Comparison of ENCODE assay signal across 18 cellular contexts in the genomic region with DNA sequence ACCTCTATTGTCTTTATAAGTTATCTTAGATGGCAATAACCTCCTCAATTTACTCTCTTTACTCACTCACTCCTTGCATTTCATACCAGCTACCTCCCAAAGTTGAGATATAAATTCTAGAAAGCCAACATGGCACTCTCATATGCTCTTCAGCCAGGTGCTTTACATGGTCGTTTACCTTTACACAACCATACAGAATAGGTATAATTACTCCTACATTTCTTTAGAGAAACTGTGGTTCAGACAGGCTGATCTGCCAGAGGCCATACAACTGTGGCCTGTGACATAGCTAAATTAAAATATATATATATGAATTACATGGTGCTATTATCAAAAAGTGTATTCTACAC. TPM values are rescaled to one million over a fixed set of nuclear protein-coding genes. Genes with fewer than 3 reads are reported as not detected.
DNase-seq lines count a peak whose midpoint lies in the region; ATAC-seq and TF ChIP-seq lines count a peak whose summit lies in the region.
"Had no signal": no experiment of that assay in that cellular context is flagged by ENCODE, and none has a peak within 500 bp of the region (broad histone marks: within the 10 kb centered on the region; RNA-seq: fewer than 3 reads in every experiment).

No MANE protein-coding gene starts in this region.

- H2AFZ ChIP-seq in KMS-11 (ENCODE audit: low read depth) = no peak overlapping the region

- H3K27ac Mint-ChIP-seq in activated CD8-positive, alpha-beta memory T cell treated with anti-CD3 and anti-CD28 coated beads, Interleukin-2, amount 10 ng/mL, durations not matched to agents 7 days and 5 days = peak overlapping the region; percentile 1
- H3K27ac Mint-ChIP-seq in stimulated activated memory B cell treated with anti-CD40 and anti-IgM and Interleukin-4, amounts not matched to agents 10 μg/mL and 1 μg/mL and 100 μg/mL, for 72 hours = peak overlapping the region; percentile 74
- no peak overlapping the region for H3K27ac Mint-ChIP-seq in osteocyte (ENCODE audit: unreplicated experiment)

- peak overlapping the region; percentile 41; the same call in 1 of the 2 replicates for H3K27ac ChIP-seq in KMS-11

- TF ChIP-seq CTCF in KMS-11 (conservative IDR thresholded peaks at IDR 0.05; ENCODE audit: low read depth, low read length) = no peak
- TF ChIP-seq CTCF in osteocyte (IDR thresholded peaks at IDR 0.05) = no peak

- CTCF ChIA-PET in activated CD8-positive, alpha-beta memory T cell treated with anti-CD3 and anti-CD28 coated beads, Interleukin-2, amount 10 ng/mL, durations not matched to agents 7 days and 5 days (lab: Charles Lee) = interaction anchor here (0.8 to 1.0 kb wide), 2 partner anchors 29 to 81 kb away, joined by 3 read pairs; no protein-coding TSS in a partner anchor

- no peaks in the 10 kb centered on the region for H4K20me1 ChIP-seq in KMS-11 (ENCODE audit: insufficient read depth)

- H3K9ac ChIP-seq in KMS-11 = no peak overlapping the region; the same call in 1 of the 2 replicates

- no peaks in the 10 kb centered on the region for H3K27me3 ChIP-seq in KMS-11 (ENCODE audit: insufficient read depth, low read depth)

- ATAC-seq in activated CD8-positive, alpha-beta memory T cell treated with anti-CD3 and anti-CD28 coated beads, Interleukin-2, amount 10 ng/mL, durations not matched to agents 7 days and 5 days = no peak
- ATAC-seq in GM21576 (IDR thresholded peaks at IDR 0.05; ENCODE audit: unreplicated experiment) = peak; percentile 26
- no peak for ATAC-seq in stimulated activated memory B cell treated with anti-CD40 and anti-IgM and Interleukin-4, amounts not matched to agents 10 μg/mL and 1 μg/mL and 100 μg/mL, for 72 hours
- ATAC-seq in HG03175 (IDR thresholded peaks at IDR 0.05; ENCODE audit: unreplicated experiment) = no peak
- ATAC-seq: Right ventricle myocardium inferior had no signal

- H3K4me2 ChIP-seq in KMS-11 = peak overlapping the region; percentile 40; the same call in 1 of the 2 replicates
- H3K4me2 ChIP-seq: smooth muscle cell had no signal

- H3K4me3 Mint-ChIP-seq in activated CD8-positive, alpha-beta memory T cell treated with anti-CD3 and anti-CD28 coated beads, Interleukin-2, amount 10 ng/mL, durations not matched to agents 7 days and 5 days = no peak overlapping the region
- no peak overlapping the region for H3K4me3 Mint-ChIP-seq in stimulated activated memory B cell treated with anti-CD40 and anti-IgM and Interleukin-4, amounts not matched to agents 10 μg/mL and 1 μg/mL and 100 μg/mL, for 72 hours
- H3K4me3 Mint-ChIP-seq in osteocyte (ENCODE audit: unreplicated experiment) = no peak overlapping the region

- H3K36me3 ChIP-seq in KMS-11 (ENCODE audit: insufficient read depth) = no peaks in the 10 kb centered on the region

- peaks cover 39% of the 10 kb centered on the region; the same call in 1 of the 2 replicates for H3K79me2 ChIP-seq in KMS-11 (ENCODE audit: insufficient read depth, low read depth)

- H3K4me1 Mint-ChIP-seq in activated CD8-positive, alpha-beta memory T cell treated with anti-CD3 and anti-CD28 coated beads, Interleukin-2, amount 10 ng/mL, durations not matched to agents 7 days and 5 days = peaks cover 42% of the 10 kb centered on the region
- peaks cover 32% of the 10 kb centered on the region for H3K4me1 Mint-ChIP-seq in stimulated activated memory B cell treated with anti-CD40 and anti-IgM and Interleukin-4, amounts not matched to agents 10 μg/mL and 1 μg/mL and 100 μg/mL, for 72 hours
- H3K4me1 Mint-ChIP-seq in osteocyte (ENCODE audit: unreplicated experiment) = no peaks in the 10 kb centered on the region

- no peaks in the 10 kb centered on the region for H3K9me3 Mint-ChIP-seq in activated CD8-positive, alpha-beta memory T cell treated with anti-CD3 and anti-CD28 coated beads, Interleukin-2, amount 10 ng/mL, durations not matched to agents 7 days and 5 days (ENCODE audit: low read depth)
- H3K9me3 Mint-ChIP-seq in stimulated activated memory B cell treated with anti-CD40 and anti-IgM and Interleukin-4, amounts not matched to agents 10 μg/mL and 1 μg/mL and 100 μg/mL, for 72 hours = no peaks in the 10 kb centered on the region
- H3K9me3 Mint-ChIP-seq in osteocyte (ENCODE audit: unreplicated experiment) = no peaks in the 10 kb centered on the region

- DNase-seq in activated CD8-positive, alpha-beta memory T cell treated with anti-CD3 and anti-CD28 coated beads, Interleukin-2, amount 10 ng/mL, durations not matched to agents 7 days and 5 days = no peak
- no peak for DNase-seq in activated CD8-positive, alpha-beta memory T cell treated with anti-CD3 and anti-CD28 coated beads, Interleukin-2, amount 50 U/mL, for 4 hours
- DNase-seq in hippocampal formation (lab: John Stamatoyannopoulos, UW) (no peak), osteocyte (ENCODE audit: extremely low spot score, unreplicated experiment) (no peak)
- DNase-seq: activated CD8-positive, alpha-beta memory T cell treated with anti-CD3 and anti-CD28 coated beads for 24 hours; activated gamma-delta T cell; C1 segment of cervical spinal cord; Kasumi-1; NCI-H1694; NCI-H446 treated with DMSO at 0.1 percent for 48 hours; trophoblast cell had no signal

- H3K36me3 Mint-ChIP-seq in activated CD8-positive, alpha-beta memory T cell treated with anti-CD3 and anti-CD28 coated beads, Interleukin-2, amount 10 ng/mL, durations not matched to agents 7 days and 5 days = peaks cover 35% of the 10 kb centered on the region
- peaks cover 32% of the 10 kb centered on the region for H3K36me3 Mint-ChIP-seq in stimulated activated memory B cell treated with anti-CD40 and anti-IgM and Interleukin-4, amounts not matched to agents 10 μg/mL and 1 μg/mL and 100 μg/mL, for 72 hours
- H3K36me3 Mint-ChIP-seq in osteocyte (ENCODE audit: unreplicated experiment) = peaks cover 4% of the 10 kb centered on the region

- H3K27me3 Mint-ChIP-seq in activated CD8-positive, alpha-beta memory T cell treated with anti-CD3 and anti-CD28 coated beads, Interleukin-2, amount 10 ng/mL, durations not matched to agents 7 days and 5 days = no peaks in the 10 kb centered on the region
- no peaks in the 10 kb centered on the region for H3K27me3 Mint-ChIP-seq in stimulated activated memory B cell treated with anti-CD40 and anti-IgM and Interleukin-4, amounts not matched to agents 10 μg/mL and 1 μg/mL and 100 μg/mL, for 72 hours
- H3K27me3 Mint-ChIP-seq in osteocyte (ENCODE audit: unreplicated experiment) = no peaks in the 10 kb centered on the region

- no peak overlapping the region for H3K4me3 ChIP-seq in KMS-11 (IDR thresholded peaks at IDR 0.05; ENCODE audit: insufficient read depth, low read depth, low read length)
- H3K4me3 ChIP-seq: smooth muscle cell had no signal

- peaks cover 98% of the 10 kb centered on the region for H3K4me1 ChIP-seq in KMS-11 (ENCODE audit: low read depth, poor library complexity, severe bottlenecking)

RNA-seq across cellular contexts. Expression of a gene that starts 45.7 kb away (rescaled TPM):
- 100 to 1,000 TPM in 1 of 2 experiments, 10 to 100 TPM in 1; 92.2 to 112 TPM for total RNA-seq in activated CD8-positive, alpha-beta memory T cell treated with anti-CD3 and anti-CD28 coated beads, Interleukin-2, amount 10 ng/mL, durations not matched to agents 7 days and 5 days
- 71.4 and 77.7 TPM in 2 replicates for total RNA-seq in osteocyte

RNA-seq across cellular contexts. Expression of a gene that starts 59.0 kb away (rescaled TPM):
- 1 to 10 TPM in 1 of 2 experiments, under 1 TPM in 1; 0.84 to 2.5 TPM for total RNA-seq in activated CD8-positive, alpha-beta memory T cell treated with anti-CD3 and anti-CD28 coated beads, Interleukin-2, amount 10 ng/mL, durations not matched to agents 7 days and 5 days
- 0.30 and 0.42 TPM in 2 replicates for total RNA-seq in osteocyte
- total RNA-seq: myocyte, Right ventricle myocardium inferior had no signal
